Comparison of ENCODE assay signal across 17 cellular contexts in the genomic region with DNA sequence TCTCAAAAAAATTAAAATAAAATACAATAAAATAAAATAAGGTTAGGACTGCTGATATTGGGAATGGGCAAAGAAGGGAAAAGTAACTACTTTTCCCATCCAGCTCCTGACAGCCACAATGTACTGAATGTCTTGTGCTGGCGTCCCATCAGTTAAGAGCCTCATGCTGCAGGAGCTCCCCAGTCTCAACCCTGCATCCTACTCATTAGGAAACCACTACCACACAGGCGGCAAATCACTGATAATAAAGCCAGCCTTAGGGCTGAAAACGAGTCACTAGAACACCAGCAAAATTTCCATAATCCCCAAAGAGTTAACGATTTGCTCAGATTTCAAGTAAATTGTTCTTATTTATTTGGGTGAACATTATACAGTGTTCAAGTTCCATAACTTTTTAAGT. TPM values are rescaled to one million over a fixed set of nuclear protein-coding genes. Genes with fewer than 3 reads are reported as not detected.
A peak's percentile ranks its signal among the peaks of the same experiment; 100 is the strongest.
DNase-seq lines count a peak whose midpoint lies in the region; ATAC-seq, FAIRE-seq and TF ChIP-seq lines count a peak whose summit lies in the region.
"Had no signal": no experiment of that assay in that cellular context is flagged by ENCODE, and none has a peak within 500 bp of the region (broad histone marks: within the 10 kb centered on the region; RNA-seq: fewer than 3 reads in every experiment).

No MANE protein-coding gene starts in this region.

- DNase-seq in HepG2 (ENCODE audit: low spot score) (no peak), right lobe of liver (no peak), astrocyte of the hippocampus (ENCODE audit: low read depth, low spot score) (peak; percentile 45), mesenteric fat pad (ENCODE audit: low spot score) (peak; percentile 30), NCI-H524 treated with DMSO at 0.1 percent for 48 hours (lab: John Stamatoyannopoulos, UW) (no peak), D341Med (ENCODE audit: low spot score) (no peak)
- DNase-seq: activated CD8-positive, alpha-beta memory T cell treated with anti-CD3 and anti-CD28 coated beads for 24 hours; activated effector memory CD4-positive, alpha-beta T cell treated with anti-CD3 and anti-CD28 coated beads, Interleukin-2, amount 50 U/mL, for 16 hours; cortex of kidney; foreskin melanocyte; NCI-H2029 treated with DMSO at 0.1 percent for 48 hours; NCI-H446 treated with DMSO at 0.1 percent for 48 hours; stomach; T-helper 1 cell had no signal

- peaks cover 90% of the 10 kb centered on the region for H3K79me2 ChIP-seq in HepG2 (ENCODE audit: insufficient read depth, low read length)

- H3K4me2 ChIP-seq in HepG2 (ENCODE audit: low read depth, low read length) = 0 out of 2 replicates have a peak overlapping the region, but pooled peaks have one; percentile 7

- CTCF ChIA-PET in HepG2 (lab: Yijun Ruan, JAX; ENCODE audit: low intra/inter-chr PET ratio, low total read pairs) = no interaction called here

- H4K20me1 ChIP-seq in HepG2 (ENCODE audit: insufficient read depth, low read length) = peaks cover 76% of the 10 kb centered on the region

- no TSS peak for BruUV-seq in HepG2 (replicated peaks; lab: Mats Ljungman, UMichigan)

- TF ChIP-seq RAD21 in HepG2 (CRISPR knock-in tag; IDR thresholded peaks at IDR 0.05) = no peak

- no peak overlapping the region for H2AFZ ChIP-seq in HepG2 (ENCODE audit: low read length)

- no peak for FAIRE-seq in HepG2 (lab: Jason Lieb, UNC)

- ATAC-seq in HepG2 (no peak), right lobe of liver (no peak), HG02798 (IDR thresholded peaks at IDR 0.05; ENCODE audit: poor library complexity, unreplicated experiment) (no peak)

- in situ Hi-C loops in HepG2 (cut with HindIII; ENCODE audit: extremely low pct_ligation_motif_present, low pct_unique_long_range_greater_than_20kb) = no loop called here

- H3K27ac ChIP-seq in HepG2 (ENCODE audit: extremely low read length, insufficient read depth, low read length) (no peak overlapping the region), right lobe of liver (no peak overlapping the region), temporal lobe (ENCODE audit: low read depth, low read length) (peak overlapping the region; percentile 90)
- H3K27ac ChIP-seq: epithelial cell of prostate, stomach had no signal

- TF ChIP-seq POLR2A in HepG2 (IDR thresholded peaks at IDR 0.05; ENCODE audit: insufficient read depth in 1 of 2, low read depth in 2 of 2, low read length in 2 of 2) (no peak; a peak in 1 of 4 replicates), right lobe of liver (IDR thresholded peaks at IDR 0.05) (no peak)

- H3K36me3 ChIP-seq in HepG2 (replicated peaks in 1 of 2; ENCODE audit: control insufficient read depth in 1 of 2, insufficient read depth in 2 of 2, low read length in 2 of 2) = peaks cover 1 to 23% of the 10 kb centered on the region in 2 experiments; a peak in 3 of 5 replicates
- H3K36me3 ChIP-seq in right lobe of liver = peaks cover 0 to 6% (median 3%) of the 10 kb centered on the region in 4 donors

- 97% methylated on average over 4 of the region's 4 CpGs for WGBS in HepG2 (ENCODE audit: low lambda C conversion rate)
- 77% methylated on average over 4 of the region's 4 CpGs for WGBS in right lobe of liver (ENCODE audit: insufficient coverage, low coverage, low lambda C conversion rate, missing lambda C conversion rate)

- TF ChIP-seq EP300 in HepG2 (IDR thresholded peaks at IDR 0.05; ENCODE audit: low read depth in 2 of 2, low read length in 2 of 2) = no peak
- no peak for TF ChIP-seq EP300 in HepG2 (CRISPR knock-in tag; IDR thresholded peaks at IDR 0.05; ENCODE audit: borderline replicate concordance)

- H3K9ac ChIP-seq in HepG2 (ENCODE audit: insufficient read depth, low read depth, low read length) = no peak overlapping the region

- TF ChIP-seq CTCF in HepG2 (CRISPR knock-in tag; IDR thresholded peaks at IDR 0.05) = no peak
- no peak for TF ChIP-seq CTCF in right lobe of liver (IDR thresholded peaks at IDR 0.05)

- H3K9me3 ChIP-seq in HepG2 (ENCODE audit: low read length) (no peaks in the 10 kb centered on the region), right lobe of liver (no peaks in the 10 kb centered on the region)
- H3K9me3 ChIP-seq: stomach had no signal

- H3K4me3 ChIP-seq in HepG2 (replicated peaks in 1 of 3; ENCODE audit: insufficient read depth in 1 of 3, low read depth in 2 of 3, low read length in 3 of 3) = no peak overlapping the region
- no peak overlapping the region for H3K4me3 ChIP-seq in right lobe of liver
- H3K4me3 ChIP-seq: stomach had no signal

- H3K27me3 ChIP-seq in HepG2 (ENCODE audit: control insufficient read depth in 1 of 2, insufficient read depth in 2 of 2, low read length in 2 of 2) = no peaks in the 10 kb centered on the region; a peak in 1 of 5 replicates
- no peaks in the 10 kb centered on the region for H3K27me3 ChIP-seq in right lobe of liver
- H3K27me3 ChIP-seq: stomach had no signal

- intact Hi-C loops in HepG2 (cut with micrococcal nuclease; ENCODE audit: unreplicated experiment) (no loop called here), right lobe of liver (cut with DNase I) (no loop called here)

- H3K4me1 ChIP-seq in HepG2 (ENCODE audit: insufficient read depth, low read length) = peaks cover 76% of the 10 kb centered on the region
- H3K4me1 ChIP-seq in right lobe of liver = peaks cover 0 to 40% (median 13%) of the 10 kb centered on the region in 4 donors

- POLR2A ChIA-PET in HepG2 (lab: Yijun Ruan, JAX) = interaction anchor here (1.1 kb wide), 1 partner anchor 36 kb away, joined by 4 read pairs; no protein-coding TSS in a partner anchor

RNA-seq across cellular contexts. Expression of gene YWHAG, which starts 4.3 kb away (rescaled TPM):
- total RNA-seq in HepG2 (2016; rRNA removed; fragmentation: Illumina TruSeq; extraction: Trizol) (67.5 and 93.7 TPM in 2 replicates), right lobe of liver (10 to 100 TPM; 43.5 to 69.1 (median 58.4) TPM), mesenteric fat pad (297 TPM), temporal lobe (344 TPM)
- 7.9 and 9.3 TPM in 2 replicates for total RNA-seq in HepG2 (2016; cell fraction: cytosol; rRNA removed; fragmentation: Illumina TruSeq; extraction: Trizol; ENCODE audit: low read depth)
- 72.6 and 87.9 TPM in 2 replicates for total RNA-seq in HepG2 (2016; cell fraction: insoluble cytoplasmic fraction; rRNA removed; fragmentation: Illumina TruSeq; extraction: Trizol)
- 43.2 and 47.4 TPM in 2 replicates for total RNA-seq in HepG2 (2016; cell fraction: membrane; rRNA removed; fragmentation: Illumina TruSeq; extraction: Trizol)
- 40.4 and 44.1 TPM in 2 replicates for total RNA-seq in HepG2 (2016; cell fraction: nucleus; rRNA removed; fragmentation: Illumina TruSeq; extraction: Trizol)
- 36.7 and 36.9 TPM in 2 replicates for polyA plus RNA-seq in HepG2 (2011; rRNA removed)
- polyA plus RNA-seq in HepG2 (2011; cell fraction: cytosol; rRNA removed) = 18.0 and 24.8 TPM in 2 replicates
- 23.3 and 26.1 TPM in 2 replicates for polyA plus RNA-seq in HepG2 (2011; cell fraction: nucleus; rRNA removed)
- 82.2 and 83.9 TPM in 2 replicates for polyA plus RNA-seq in HepG2 (2012)
- 5.9 and 6.1 TPM in 2 replicates for polyA plus RNA-seq in HepG2 (2016; cell fraction: cytosol; fragmentation: Illumina TruSeq; extraction: Trizol; ENCODE audit: low read depth)
- 125 and 130 TPM in 2 replicates for polyA plus RNA-seq in HepG2 (2016; cell fraction: insoluble cytoplasmic fraction; fragmentation: Illumina TruSeq; extraction: Trizol; ENCODE audit: low read depth)
- polyA plus RNA-seq in HepG2 (2016; cell fraction: membrane; fragmentation: Illumina TruSeq; extraction: Trizol; ENCODE audit: low read depth) = 21.8 and 25.4 TPM in 2 replicates
- 69.2 and 70.0 TPM in 2 replicates for polyA plus RNA-seq in HepG2 (2016; cell fraction: nucleus; fragmentation: Illumina TruSeq; extraction: Trizol; ENCODE audit: insufficient read depth, low read depth)
- polyA minus RNA-seq in HepG2 (2011; rRNA and poly(A)+ RNA removed; ENCODE audit: low replicate concordance) = 56.5 and 77.8 TPM in 2 replicates
- 55.6 and 57.6 TPM in 2 replicates for polyA minus RNA-seq in HepG2 (2011; cell fraction: cytosol; rRNA and poly(A)+ RNA removed)
- 27.9 and 31.8 TPM in 2 replicates for polyA minus RNA-seq in HepG2 (2011; cell fraction: nucleus; rRNA and poly(A)+ RNA removed)

RNA-seq across cellular contexts. Expression of gene HSPB1, which starts 52.0 kb away (rescaled TPM):
- total RNA-seq in HepG2 (2016; rRNA removed; fragmentation: Illumina TruSeq; extraction: Trizol) = 21.0 and 22.7 TPM in 2 replicates
- total RNA-seq in HepG2 (2016; cell fraction: cytosol; rRNA removed; fragmentation: Illumina TruSeq; extraction: Trizol; ENCODE audit: low read depth) = 28.6 and 37.9 TPM in 2 replicates
- total RNA-seq in HepG2 (2016; cell fraction: insoluble cytoplasmic fraction; rRNA removed; fragmentation: Illumina TruSeq; extraction: Trizol) = 19.5 and 23.3 TPM in 2 replicates
- total RNA-seq in HepG2 (2016; cell fraction: membrane; rRNA removed; fragmentation: Illumina TruSeq; extraction: Trizol) = 23.9 and 34.4 TPM in 2 replicates
- 7.9 and 12.0 TPM in 2 replicates for total RNA-seq in HepG2 (2016; cell fraction: nucleus; rRNA removed; fragmentation: Illumina TruSeq; extraction: Trizol)
- polyA plus RNA-seq in HepG2 (2011; rRNA removed) = 38.6 and 58.7 TPM in 2 replicates
- 27.4 and 50.9 TPM in 2 replicates for polyA plus RNA-seq in HepG2 (2011; cell fraction: cytosol; rRNA removed)
- polyA plus RNA-seq in HepG2 (2011; cell fraction: nucleus; rRNA removed) = 34.0 and 48.4 TPM in 2 replicates
- polyA plus RNA-seq in HepG2 (2012) = 35.1 and 96.6 TPM in 2 replicates
- 146 and 151 TPM in 2 replicates for polyA plus RNA-seq in HepG2 (2016; cell fraction: cytosol; fragmentation: Illumina TruSeq; extraction: Trizol; ENCODE audit: low read depth)
- polyA plus RNA-seq in HepG2 (2016; cell fraction: insoluble cytoplasmic fraction; fragmentation: Illumina TruSeq; extraction: Trizol; ENCODE audit: low read depth) = 58.6 and 80.2 TPM in 2 replicates
- polyA plus RNA-seq in HepG2 (2016; cell fraction: membrane; fragmentation: Illumina TruSeq; extraction: Trizol; ENCODE audit: low read depth) = 115 and 119 TPM in 2 replicates
- 42.2 and 50.9 TPM in 2 replicates for polyA plus RNA-seq in HepG2 (2016; cell fraction: nucleus; fragmentation: Illumina TruSeq; extraction: Trizol; ENCODE audit: insufficient read depth, low read depth)
- polyA minus RNA-seq in HepG2 (2011; rRNA and poly(A)+ RNA removed; ENCODE audit: low replicate concordance) = 27.1 and 53.9 TPM in 2 replicates
- polyA minus RNA-seq in HepG2 (2011; cell fraction: cytosol; rRNA and poly(A)+ RNA removed) = 26.1 and 27.0 TPM in 2 replicates
- 5.0 and 5.2 TPM in 2 replicates for polyA minus RNA-seq in HepG2 (2011; cell fraction: nucleus; rRNA and poly(A)+ RNA removed)
- total RNA-seq in right lobe of liver = 100 to 1,000 TPM in 5 of 6 experiments, 10 to 100 TPM in 1; 64.4 to 275 (median 234) TPM
- 813 TPM for total RNA-seq in mesenteric fat pad
- total RNA-seq in temporal lobe = 5.2 TPM

RNA-seq across cellular contexts. Expression of gene SSC4D, which starts 55.0 kb away (rescaled TPM):
- total RNA-seq in HepG2 (2016; rRNA removed; fragmentation: Illumina TruSeq; extraction: Trizol) (32.3 and 63.8 TPM in 2 replicates), right lobe of liver (1 to 10 TPM; 1.2 to 2.6 (median 1.2) TPM), mesenteric fat pad (3.7 TPM), temporal lobe (1.2 TPM)
- total RNA-seq in HepG2 (2016; cell fraction: cytosol; rRNA removed; fragmentation: Illumina TruSeq; extraction: Trizol; ENCODE audit: low read depth) = 7.6 and 8.8 TPM in 2 replicates
- total RNA-seq in HepG2 (2016; cell fraction: insoluble cytoplasmic fraction; rRNA removed; fragmentation: Illumina TruSeq; extraction: Trizol) = 34.6 and 61.6 TPM in 2 replicates
- 25.9 and 27.1 TPM in 2 replicates for total RNA-seq in HepG2 (2016; cell fraction: membrane; rRNA removed; fragmentation: Illumina TruSeq; extraction: Trizol)
- 48.0 and 57.4 TPM in 2 replicates for total RNA-seq in HepG2 (2016; cell fraction: nucleus; rRNA removed; fragmentation: Illumina TruSeq; extraction: Trizol)
- polyA plus RNA-seq in HepG2 (2011; rRNA removed) = 33.3 and 48.2 TPM in 2 replicates
- polyA plus RNA-seq in HepG2 (2011; cell fraction: cytosol; rRNA removed) = 37.9 and 40.0 TPM in 2 replicates
- polyA plus RNA-seq in HepG2 (2011; cell fraction: nucleus; rRNA removed) = 48.0 and 53.5 TPM in 2 replicates
- 16.6 and 28.9 TPM in 2 replicates for polyA plus RNA-seq in HepG2 (2012)
- 6.9 and 7.7 TPM in 2 replicates for polyA plus RNA-seq in HepG2 (2016; cell fraction: cytosol; fragmentation: Illumina TruSeq; extraction: Trizol; ENCODE audit: low read depth)
- polyA plus RNA-seq in HepG2 (2016; cell fraction: insoluble cytoplasmic fraction; fragmentation: Illumina TruSeq; extraction: Trizol; ENCODE audit: low read depth) = 34.3 and 36.7 TPM in 2 replicates
- polyA plus RNA-seq in HepG2 (2016; cell fraction: membrane; fragmentation: Illumina TruSeq; extraction: Trizol; ENCODE audit: low read depth) = 21.4 and 22.0 TPM in 2 replicates
- 116 and 122 TPM in 2 replicates for polyA plus RNA-seq in HepG2 (2016; cell fraction: nucleus; fragmentation: Illumina TruSeq; extraction: Trizol; ENCODE audit: insufficient read depth, low read depth)
- polyA minus RNA-seq in HepG2 (2011; rRNA and poly(A)+ RNA removed; ENCODE audit: low replicate concordance) = 2.6 and 50.7 TPM in 2 replicates
- 11.6 and 15.7 TPM in 2 replicates for polyA minus RNA-seq in HepG2 (2011; cell fraction: cytosol; rRNA and poly(A)+ RNA removed)
- polyA minus RNA-seq in HepG2 (2011; cell fraction: nucleus; rRNA and poly(A)+ RNA removed) = 7.5 and 10.8 TPM in 2 replicates

Comparison
In these comparisons a context has a peak if more than half of its experiments do, and no peak if none do; other contexts are left out.
1. DNase-seq: peak in astrocyte of the hippocampus (single experiment) and mesenteric fat pad (single experiment); none in HepG2 (single experiment), right lobe of liver (0 of 3), NCI-H524 treated with DMSO at 0.1 percent for 48 hours (single experiment) and D341Med (single experiment).